13 cellular contexts compared by ENCODE assay signal in the genomic region with DNA sequence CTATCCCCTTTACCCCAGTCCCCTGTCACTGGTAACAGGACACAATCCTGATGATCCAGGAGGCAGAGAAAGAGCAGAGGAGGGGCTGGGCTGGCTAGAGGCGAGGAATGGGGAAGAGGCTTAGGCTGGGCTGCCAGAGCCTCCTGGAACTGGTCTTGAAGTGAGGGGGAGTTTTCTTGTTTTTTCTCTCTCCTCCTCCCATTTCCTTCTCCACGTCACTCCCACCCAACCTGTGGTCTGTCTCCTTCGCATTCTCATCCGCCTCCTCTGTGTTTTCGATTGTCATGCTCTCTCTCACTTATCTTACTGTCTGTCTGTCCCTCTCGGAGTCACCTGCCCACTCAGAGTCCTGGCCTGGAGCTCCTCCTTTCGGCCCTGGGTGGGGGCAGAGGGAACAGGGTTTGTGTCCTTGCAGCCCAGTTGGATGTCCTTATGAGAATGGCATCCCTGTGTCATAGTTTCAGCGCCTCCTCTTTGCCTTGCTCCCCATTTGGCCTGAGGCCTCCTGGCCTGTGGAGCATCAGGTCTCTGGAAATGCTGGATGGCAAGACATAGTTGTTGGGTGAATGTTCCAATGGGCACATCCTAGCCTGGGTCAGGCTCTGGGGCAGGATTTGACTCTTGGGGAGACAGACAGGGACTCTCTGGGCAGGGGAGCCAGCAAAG. TPM values are rescaled to one million over a fixed set of nuclear protein-coding genes. Genes with fewer than 3 reads are reported as not detected.
A peak's percentile ranks its signal among the peaks of the same experiment; 100 is the strongest.
DNase-seq lines count a peak whose midpoint lies in the region; ATAC-seq and TF ChIP-seq lines count a peak whose summit lies in the region.
"Had no signal": no experiment of that assay in that cellular context is flagged by ENCODE, and none has a peak within 500 bp of the region (broad histone marks: within the 10 kb centered on the region; RNA-seq: fewer than 3 reads in every experiment).

No MANE protein-coding gene starts in this region.

- H3K9me3 Mint-ChIP-seq in neural progenitor cell: no peaks in the 10 kb centered on the region
- H3K9me3 Mint-ChIP-seq: stimulated activated memory B cell treated with anti-CD40 and anti-IgM and Interleukin-4, amounts not matched to agents 10 μg/mL and 1 μg/mL and 100 μg/mL, for 72 hours had no signal

- H3K27me3 ChIP-seq in neural progenitor cell: no peaks in the 10 kb centered on the region

- H3K9me3 ChIP-seq in neural progenitor cell (ENCODE audit: low read depth): no peaks in the 10 kb centered on the region

- no peaks in the 10 kb centered on the region for H3K36me3 Mint-ChIP-seq in neural progenitor cell
- H3K36me3 Mint-ChIP-seq: activated CD8-positive, alpha-beta memory T cell treated with anti-CD3 and anti-CD28 coated beads, Interleukin-2, amount 10 ng/mL, durations not matched to agents 7 days and 5 days; stimulated activated memory B cell treated with anti-CD40 and anti-IgM and Interleukin-4, amounts not matched to agents 10 μg/mL and 1 μg/mL and 100 μg/mL, for 72 hours had no signal

- H2AFZ ChIP-seq in neural progenitor cell (replicated peaks): no peak overlapping the region

- H3K36me3 ChIP-seq in neural progenitor cell: no peaks in the 10 kb centered on the region

- no peak for TF ChIP-seq CTCF in neural progenitor cell (IDR thresholded peaks at IDR 0.05)

- no peak overlapping the region for H3K27ac Mint-ChIP-seq in neural progenitor cell
- H3K27ac Mint-ChIP-seq: activated CD8-positive, alpha-beta memory T cell treated with anti-CD3 and anti-CD28 coated beads, Interleukin-2, amount 10 ng/mL, durations not matched to agents 7 days and 5 days; B cell; stimulated activated memory B cell treated with anti-CD40 and anti-IgM and Interleukin-4, amounts not matched to agents 10 μg/mL and 1 μg/mL and 100 μg/mL, for 72 hours had no signal

- peaks cover 16% of the 10 kb centered on the region for H3K4me1 ChIP-seq in neural progenitor cell

- DNase-seq in Daoy (ENCODE audit: low read depth) (peak; percentile 74), NCI-H226 (peak; percentile 96), amniotic epithelial cell (ENCODE audit: low read depth) (peak; percentile 92), neural progenitor cell (ENCODE audit: low spot score) (peak; percentile 65), NCI-H82 treated with DMSO at 0.1 percent for 48 hours (lab: John Stamatoyannopoulos, UW; ENCODE audit: unreplicated experiment) (no peak)
- DNase-seq: activated CD8-positive, alpha-beta memory T cell treated with anti-CD3 and anti-CD28 coated beads, Interleukin-2, amount 10 ng/mL, durations not matched to agents 7 days and 5 days; stimulated activated CD4-positive, alpha-beta T cell treated with anti-CD3 and anti-CD28 coated beads, Interleukin-1b, Interleukin-23, amount 100 ng/mL, for 48 hours had no signal

- H3K4me3 ChIP-seq in neural progenitor cell: no peak overlapping the region

- H3K79me2 ChIP-seq in neural progenitor cell (ENCODE audit: low read depth): no peaks in the 10 kb centered on the region

- no peak overlapping the region for H3K4me2 ChIP-seq in neural progenitor cell
- H3K4me2 ChIP-seq: KMS-11 had no signal

- H3F3A ChIP-seq in neural progenitor cell (ENCODE audit: low read depth): no peaks in the 10 kb centered on the region

- peaks cover 7% of the 10 kb centered on the region for H3K27me3 Mint-ChIP-seq in neural progenitor cell (ENCODE audit: insufficient read depth, low read depth)

- no peak for ATAC-seq in GM21381 (IDR thresholded peaks at IDR 0.05; ENCODE audit: unreplicated experiment)
- no peak for ATAC-seq in HG03442 (IDR thresholded peaks at IDR 0.05; ENCODE audit: unreplicated experiment)
- ATAC-seq in HG03159 (IDR thresholded peaks at IDR 0.05; ENCODE audit: unreplicated experiment): no peak
- ATAC-seq: activated CD8-positive, alpha-beta memory T cell treated with anti-CD3 and anti-CD28 coated beads, Interleukin-2, amount 10 ng/mL, durations not matched to agents 7 days and 5 days; stimulated activated memory B cell treated with anti-CD40 and anti-IgM and Interleukin-4, amounts not matched to agents 10 μg/mL and 1 μg/mL and 100 μg/mL, for 72 hours had no signal

- H3K4me3 Mint-ChIP-seq in neural progenitor cell: no peak overlapping the region
- H3K4me3 Mint-ChIP-seq: activated CD8-positive, alpha-beta memory T cell treated with anti-CD3 and anti-CD28 coated beads, Interleukin-2, amount 10 ng/mL, durations not matched to agents 7 days and 5 days; B cell; stimulated activated memory B cell treated with anti-CD40 and anti-IgM and Interleukin-4, amounts not matched to agents 10 μg/mL and 1 μg/mL and 100 μg/mL, for 72 hours had no signal

- no peaks in the 10 kb centered on the region for H4K20me1 ChIP-seq in neural progenitor cell (ENCODE audit: low read depth)

- H3K27ac ChIP-seq in neural progenitor cell: no peak overlapping the region
- H3K27ac ChIP-seq: KMS-11 had no signal

- H3K4me1 Mint-ChIP-seq in neural progenitor cell: peaks cover 9% of the 10 kb centered on the region
- H3K4me1 Mint-ChIP-seq: B cell; stimulated activated memory B cell treated with anti-CD40 and anti-IgM and Interleukin-4, amounts not matched to agents 10 μg/mL and 1 μg/mL and 100 μg/mL, for 72 hours had no signal

- H3K9ac ChIP-seq in neural progenitor cell: no peak overlapping the region
- H3K9ac ChIP-seq: KMS-11 had no signal

RNA-seq across cellular contexts. Expression of gene KRT80, which starts 3.4 kb away (rescaled TPM):
- total RNA-seq in Daoy (2014; rRNA removed; shearing (Covaris generic)): 4.4 and 5.5 TPM in 2 replicates
- total RNA-seq in neural progenitor cell (ENCODE audit: low replicate concordance): 0.12 TPM in 1 of 2 replicates, not detected in the other
- total RNA-seq: activated CD8-positive, alpha-beta memory T cell treated with anti-CD3 and anti-CD28 coated beads, Interleukin-2, amount 10 ng/mL, durations not matched to agents 7 days and 5 days; B cell had no signal

RNA-seq across cellular contexts. Expression of gene KRT7, which starts 37.8 kb away (rescaled TPM):
- total RNA-seq in Daoy (2014; rRNA removed; shearing (Covaris generic)): 5.5 and 12.2 TPM in 2 replicates
- 3.2 TPM in 1 of 2 replicates, not detected in the other for total RNA-seq in neural progenitor cell (ENCODE audit: low replicate concordance)
- total RNA-seq: B cell had no signal
